Comparison of ENCODE assay signal across 1 cellular context in genomic region chr4:139469216-139469615, GRCh38.
TF ChIP-seq lines count a peak whose summit lies in the region.

No MANE protein-coding gene starts in this region.

TF ChIP-seq in IMR-90, 13 proteins besides CTCF, POLR2A, EP300 and RAD21 (continued from another document):
- TF ChIP-seq USF2 (IDR thresholded peaks at IDR 0.05; ENCODE audit: low read depth, low read length) (no peak), CHD1 (IDR thresholded peaks at IDR 0.05; ENCODE audit: low read depth, low read length) (no peak), NFE2L2 (IDR thresholded peaks at IDR 0.05; ENCODE audit: low read depth, low read length) (no peak)
